ENCODE assay signal across 1 cellular context in the genomic region with DNA sequence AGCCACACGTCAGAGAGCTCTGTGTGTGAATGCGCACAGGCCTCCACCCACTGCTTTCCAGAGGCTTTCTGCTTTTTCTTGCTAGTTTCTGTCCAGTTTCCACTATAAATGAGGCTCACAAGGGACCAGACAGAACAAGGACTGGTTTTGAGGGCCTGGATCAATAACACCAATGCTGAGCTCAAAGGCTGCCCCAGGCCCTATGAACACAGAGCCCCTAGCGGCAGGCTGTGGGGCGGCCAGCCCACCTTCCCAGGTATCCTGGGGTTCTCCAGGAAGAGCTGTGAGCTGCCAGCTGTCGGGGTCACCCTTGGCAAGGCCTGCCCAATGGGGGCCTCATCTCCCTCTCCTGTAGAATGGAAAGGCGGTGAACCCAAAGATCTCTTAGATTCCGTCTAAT.
TF ChIP-seq lines count a peak whose summit lies in the region.

No MANE protein-coding gene starts in this region.

TF ChIP-seq in HepG2, 621 proteins besides CTCF, POLR2A, EP300 and RAD21 (continued from another document and continues in another):
- TF ChIP-seq, protein P1, sequence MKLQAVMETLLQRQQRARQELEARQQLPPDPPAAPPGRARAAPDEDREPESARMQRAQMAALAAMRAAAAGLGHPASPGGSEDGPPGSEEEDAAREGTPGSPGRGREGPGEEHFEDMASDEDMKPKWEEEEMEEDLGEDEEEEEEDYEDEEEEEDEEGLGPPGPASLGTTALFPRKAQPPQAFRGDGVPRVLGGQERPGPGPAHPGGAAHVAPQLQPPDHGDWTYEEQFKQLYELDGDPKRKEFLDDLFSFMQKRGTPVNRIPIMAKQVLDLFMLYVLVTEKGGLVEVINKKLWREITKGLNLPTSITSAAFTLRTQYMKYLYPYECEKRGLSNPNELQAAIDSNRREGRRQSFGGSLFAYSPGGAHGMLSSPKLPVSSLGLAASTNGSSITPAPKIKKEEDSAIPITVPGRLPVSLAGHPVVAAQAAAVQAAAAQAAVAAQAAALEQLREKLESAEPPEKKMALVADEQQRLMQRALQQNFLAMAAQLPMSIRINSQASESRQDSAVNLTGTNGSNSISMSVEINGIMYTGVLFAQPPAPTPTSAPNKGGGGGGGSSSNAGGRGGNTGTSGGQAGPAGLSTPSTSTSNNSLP (IDR thresholded peaks at IDR 0.05; ENCODE audit: low read depth, low read length): no peak
- no peak for TF ChIP-seq CEBPG (CRISPR knock-in tag; IDR thresholded peaks at IDR 0.05)
- TF ChIP-seq SIX4 (CRISPR knock-in tag; IDR thresholded peaks at IDR 0.05): no peak
- no peak for TF ChIP-seq SRSF9 (IDR thresholded peaks at IDR 0.05; ENCODE audit: borderline replicate concordance, insufficient read depth, low read depth, low read length, poor library complexity, severe bottlenecking)
- TF ChIP-seq ETV5 (CRISPR knock-in tag; IDR thresholded peaks at IDR 0.05; ENCODE audit: borderline replicate concordance): no peak
- no peak for TF ChIP-seq ZNF850 (CRISPR knock-in tag; conservative IDR thresholded peaks at IDR 0.05)
- TF ChIP-seq PCBP2 (optimal IDR thresholded peaks at IDR 0.05; ENCODE audit: low read depth, low read length, poor library complexity, severe bottlenecking): no peak
- TF ChIP-seq GABPB1 (CRISPR knock-in tag; IDR thresholded peaks at IDR 0.05): no peak
- no peak for TF ChIP-seq ZNF317 (CRISPR knock-in tag; IDR thresholded peaks at IDR 0.05)
- TF ChIP-seq TOPORS (CRISPR knock-in tag; IDR thresholded peaks at IDR 0.05): no peak
- no peak for TF ChIP-seq CEBPB (IDR thresholded peaks at IDR 0.05; ENCODE audit: borderline replicate concordance, low read depth, low read length)
- no peak for TF ChIP-seq THAP11 (CRISPR knock-in tag; IDR thresholded peaks at IDR 0.05)
- TF ChIP-seq PTBP1 (IDR thresholded peaks at IDR 0.05; ENCODE audit: low read depth, low read length, poor library complexity, severe bottlenecking): no peak
- TF ChIP-seq ZNF337 (CRISPR knock-in tag; IDR thresholded peaks at IDR 0.05; ENCODE audit: borderline replicate concordance, low read depth): no peak
- no peak for TF ChIP-seq ZNF296 (CRISPR knock-in tag; conservative IDR thresholded peaks at IDR 0.05)
- TF ChIP-seq KDM1A (CRISPR knock-in tag; IDR thresholded peaks at IDR 0.05): no peak
- TF ChIP-seq, protein P2, sequence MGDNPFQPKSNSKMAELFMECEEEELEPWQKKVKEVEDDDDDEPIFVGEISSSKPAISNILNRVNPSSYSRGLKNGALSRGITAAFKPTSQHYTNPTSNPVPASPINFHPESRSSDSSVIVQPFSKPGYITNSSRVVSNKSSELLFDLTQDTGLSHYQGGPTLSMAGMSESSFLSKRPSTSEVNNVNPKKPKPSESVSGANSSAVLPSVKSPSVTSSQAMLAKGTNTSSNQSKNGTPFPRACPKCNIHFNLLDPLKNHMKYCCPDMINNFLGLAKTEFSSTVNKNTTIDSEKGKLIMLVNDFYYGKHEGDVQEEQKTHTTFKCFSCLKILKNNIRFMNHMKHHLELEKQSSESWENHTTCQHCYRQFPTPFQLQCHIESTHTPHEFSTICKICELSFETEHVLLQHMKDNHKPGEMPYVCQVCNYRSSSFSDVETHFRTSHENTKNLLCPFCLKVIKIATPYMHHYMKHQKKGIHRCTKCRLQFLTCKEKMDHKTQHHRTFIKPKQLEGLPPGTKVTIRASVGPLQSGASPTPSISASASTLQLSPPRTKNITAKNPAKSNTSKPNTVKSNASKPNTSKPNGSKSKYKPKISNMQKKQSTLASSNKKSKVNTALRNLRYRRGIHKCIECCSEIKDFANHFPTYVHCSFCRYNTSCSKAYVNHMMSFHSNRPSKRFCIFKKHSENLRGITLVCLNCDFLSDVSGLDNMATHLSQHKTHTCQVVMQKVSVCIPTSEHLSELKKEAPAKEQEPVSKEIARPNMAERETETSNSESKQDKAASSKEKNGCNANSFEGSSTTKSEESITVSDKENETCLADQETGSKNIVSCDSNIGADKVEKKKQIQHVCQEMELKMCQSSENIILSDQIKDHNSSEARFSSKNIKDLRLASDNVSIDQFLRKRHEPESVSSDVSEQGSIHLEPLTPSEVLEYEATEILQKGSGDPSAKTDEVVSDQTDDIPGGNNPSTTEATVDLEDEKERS (CRISPR knock-in tag; IDR thresholded peaks at IDR 0.05): no peak
- no peak for TF ChIP-seq PRDM15 (CRISPR knock-in tag; IDR thresholded peaks at IDR 0.05)
- no peak for TF ChIP-seq ETV6 (CRISPR knock-in tag; conservative IDR thresholded peaks at IDR 0.05)
- TF ChIP-seq, protein P3, sequence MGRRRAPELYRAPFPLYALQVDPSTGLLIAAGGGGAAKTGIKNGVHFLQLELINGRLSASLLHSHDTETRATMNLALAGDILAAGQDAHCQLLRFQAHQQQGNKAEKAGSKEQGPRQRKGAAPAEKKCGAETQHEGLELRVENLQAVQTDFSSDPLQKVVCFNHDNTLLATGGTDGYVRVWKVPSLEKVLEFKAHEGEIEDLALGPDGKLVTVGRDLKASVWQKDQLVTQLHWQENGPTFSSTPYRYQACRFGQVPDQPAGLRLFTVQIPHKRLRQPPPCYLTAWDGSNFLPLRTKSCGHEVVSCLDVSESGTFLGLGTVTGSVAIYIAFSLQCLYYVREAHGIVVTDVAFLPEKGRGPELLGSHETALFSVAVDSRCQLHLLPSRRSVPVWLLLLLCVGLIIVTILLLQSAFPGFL (CRISPR knock-in tag; IDR thresholded peaks at IDR 0.05): no peak
- TF ChIP-seq ZSCAN21 (CRISPR knock-in tag; IDR thresholded peaks at IDR 0.05; ENCODE audit: borderline replicate concordance): no peak
- TF ChIP-seq XRCC5 (optimal IDR thresholded peaks at IDR 0.05; ENCODE audit: low read length): peak; percentile 63
- TF ChIP-seq ATF5 (CRISPR knock-in tag; IDR thresholded peaks at IDR 0.05; ENCODE audit: low read depth): no peak
- no peak for TF ChIP-seq SIX1 (CRISPR knock-in tag; IDR thresholded peaks at IDR 0.05; ENCODE audit: borderline replicate concordance)
- no peak for TF ChIP-seq ZFP37 (CRISPR knock-in tag; IDR thresholded peaks at IDR 0.05; ENCODE audit: borderline replicate concordance)
- TF ChIP-seq, protein P4, sequence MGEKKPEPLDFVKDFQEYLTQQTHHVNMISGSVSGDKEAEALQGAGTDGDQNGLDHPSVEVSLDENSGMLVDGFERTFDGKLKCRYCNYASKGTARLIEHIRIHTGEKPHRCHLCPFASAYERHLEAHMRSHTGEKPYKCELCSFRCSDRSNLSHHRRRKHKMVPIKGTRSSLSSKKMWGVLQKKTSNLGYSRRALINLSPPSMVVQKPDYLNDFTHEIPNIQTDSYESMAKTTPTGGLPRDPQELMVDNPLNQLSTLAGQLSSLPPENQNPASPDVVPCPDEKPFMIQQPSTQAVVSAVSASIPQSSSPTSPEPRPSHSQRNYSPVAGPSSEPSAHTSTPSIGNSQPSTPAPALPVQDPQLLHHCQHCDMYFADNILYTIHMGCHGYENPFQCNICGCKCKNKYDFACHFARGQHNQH (CRISPR knock-in tag; IDR thresholded peaks at IDR 0.05): peak; percentile 39; the same call in 1 of the 2 replicates
- TF ChIP-seq CAMTA2 (CRISPR knock-in tag; IDR thresholded peaks at IDR 0.05; ENCODE audit: borderline replicate concordance): no peak
- no peak for TF ChIP-seq KMT2B (CRISPR knock-in tag; IDR thresholded peaks at IDR 0.05)
- TF ChIP-seq ZBTB42 (CRISPR knock-in tag; IDR thresholded peaks at IDR 0.05): no peak
- TF ChIP-seq, protein P5, sequence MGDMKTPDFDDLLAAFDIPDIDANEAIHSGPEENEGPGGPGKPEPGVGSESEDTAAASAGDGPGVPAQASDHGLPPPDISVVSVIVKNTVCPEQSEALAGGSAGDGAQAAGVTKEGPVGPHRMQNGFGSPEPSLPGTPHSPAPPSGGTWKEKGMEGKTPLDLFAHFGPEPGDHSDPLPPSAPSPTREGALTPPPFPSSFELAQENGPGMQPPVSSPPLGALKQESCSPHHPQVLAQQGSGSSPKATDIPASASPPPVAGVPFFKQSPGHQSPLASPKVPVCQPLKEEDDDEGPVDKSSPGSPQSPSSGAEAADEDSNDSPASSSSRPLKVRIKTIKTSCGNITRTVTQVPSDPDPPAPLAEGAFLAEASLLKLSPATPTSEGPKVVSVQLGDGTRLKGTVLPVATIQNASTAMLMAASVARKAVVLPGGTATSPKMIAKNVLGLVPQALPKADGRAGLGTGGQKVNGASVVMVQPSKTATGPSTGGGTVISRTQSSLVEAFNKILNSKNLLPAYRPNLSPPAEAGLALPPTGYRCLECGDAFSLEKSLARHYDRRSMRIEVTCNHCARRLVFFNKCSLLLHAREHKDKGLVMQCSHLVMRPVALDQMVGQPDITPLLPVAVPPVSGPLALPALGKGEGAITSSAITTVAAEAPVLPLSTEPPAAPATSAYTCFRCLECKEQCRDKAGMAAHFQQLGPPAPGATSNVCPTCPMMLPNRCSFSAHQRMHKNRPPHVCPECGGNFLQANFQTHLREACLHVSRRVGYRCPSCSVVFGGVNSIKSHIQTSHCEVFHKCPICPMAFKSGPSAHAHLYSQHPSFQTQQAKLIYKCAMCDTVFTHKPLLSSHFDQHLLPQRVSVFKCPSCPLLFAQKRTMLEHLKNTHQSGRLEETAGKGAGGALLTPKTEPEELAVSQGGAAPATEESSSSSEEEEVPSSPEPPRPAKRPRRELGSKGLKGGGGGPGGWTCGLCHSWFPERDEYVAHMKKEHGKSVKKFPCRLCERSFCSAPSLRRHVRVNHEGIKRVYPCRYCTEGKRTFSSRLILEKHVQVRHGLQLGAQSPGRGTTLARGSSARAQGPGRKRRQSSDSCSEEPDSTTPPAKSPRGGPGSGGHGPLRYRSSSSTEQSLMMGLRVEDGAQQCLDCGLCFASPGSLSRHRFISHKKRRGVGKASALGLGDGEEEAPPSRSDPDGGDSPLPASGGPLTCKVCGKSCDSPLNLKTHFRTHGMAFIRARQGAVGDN (CRISPR knock-in tag; IDR thresholded peaks at IDR 0.05): peak; percentile 85
- no peak for TF ChIP-seq POGZ (CRISPR knock-in tag; IDR thresholded peaks at IDR 0.05)
- TF ChIP-seq ZBTB10 (CRISPR knock-in tag; IDR thresholded peaks at IDR 0.05; ENCODE audit: borderline replicate concordance): peak; percentile 74; the same call in 1 of the 2 replicates
- TF ChIP-seq, protein P6, sequence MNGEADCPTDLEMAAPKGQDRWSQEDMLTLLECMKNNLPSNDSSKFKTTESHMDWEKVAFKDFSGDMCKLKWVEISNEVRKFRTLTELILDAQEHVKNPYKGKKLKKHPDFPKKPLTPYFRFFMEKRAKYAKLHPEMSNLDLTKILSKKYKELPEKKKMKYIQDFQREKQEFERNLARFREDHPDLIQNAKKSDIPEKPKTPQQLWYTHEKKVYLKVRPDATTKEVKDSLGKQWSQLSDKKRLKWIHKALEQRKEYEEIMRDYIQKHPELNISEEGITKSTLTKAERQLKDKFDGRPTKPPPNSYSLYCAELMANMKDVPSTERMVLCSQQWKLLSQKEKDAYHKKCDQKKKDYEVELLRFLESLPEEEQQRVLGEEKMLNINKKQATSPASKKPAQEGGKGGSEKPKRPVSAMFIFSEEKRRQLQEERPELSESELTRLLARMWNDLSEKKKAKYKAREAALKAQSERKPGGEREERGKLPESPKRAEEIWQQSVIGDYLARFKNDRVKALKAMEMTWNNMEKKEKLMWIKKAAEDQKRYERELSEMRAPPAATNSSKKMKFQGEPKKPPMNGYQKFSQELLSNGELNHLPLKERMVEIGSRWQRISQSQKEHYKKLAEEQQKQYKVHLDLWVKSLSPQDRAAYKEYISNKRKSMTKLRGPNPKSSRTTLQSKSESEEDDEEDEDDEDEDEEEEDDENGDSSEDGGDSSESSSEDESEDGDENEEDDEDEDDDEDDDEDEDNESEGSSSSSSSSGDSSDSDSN (CRISPR knock-in tag; IDR thresholded peaks at IDR 0.05): no peak
- peak; percentile 69 for TF ChIP-seq SPEN (CRISPR knock-in tag; IDR thresholded peaks at IDR 0.05; ENCODE audit: low read depth)
- TF ChIP-seq KLF9 (CRISPR knock-in tag; IDR thresholded peaks at IDR 0.05; ENCODE audit: low read depth): no peak
